Comparison of ENCODE assay signal across 20 cellular contexts in genomic region chr11:119933584-119933983, GRCh38.
"Had no signal": no experiment of that assay in that cellular context is flagged by ENCODE, and none has a peak within 500 bp of the region (broad histone marks: within the 10 kb centered on the region; RNA-seq: fewer than 3 reads in every experiment).

No MANE protein-coding gene starts in this region.

- ATAC-seq: K562 had no signal

- H3K9me3 ChIP-seq: SK-N-SH had no signal

- H3K4me2 ChIP-seq: KMS-11, SK-N-SH had no signal

- DNase-seq: Kasumi-1, MM.1S, NCI-H1092 treated with DMSO at 0.1 percent for 48 hours, NCI-H1436, NCI-H187, NCI-H2029, NCI-H2081 treated with DMSO at 0.1 percent for 48 hours, NCI-H2171, NCI-H226, NCI-H446, NCI-H510A, NCI-H524 treated with DMSO at 0.1 percent for 48 hours, NCI-H69, NCI-H774, SHP77 had no signal

- H3K9ac ChIP-seq: KMS-11, SK-N-SH had no signal

- H3K27ac ChIP-seq: HL-60, KMS-11, RWPE1 had no signal

- H3K4me3 ChIP-seq: K562 had no signal
